4 cellular contexts compared by ENCODE assay signal in genomic region chr13:84885868-84886267, GRCh38.
TF ChIP-seq lines count a peak whose summit lies in the region.

No MANE protein-coding gene starts in this region.

TF ChIP-seq in HepG2, 621 proteins besides CTCF, POLR2A, EP300 and RAD21:
- TF ChIP-seq MAFK (conservative IDR thresholded peaks at IDR 0.05 in 1 of 2, IDR thresholded peaks at IDR 0.05 in 1 of 2; ENCODE audit: low read length in 2 of 2) (peak; percentile 81 to 92), MLLT10 (CRISPR knock-in tag; IDR thresholded peaks at IDR 0.05) (no peak), POLR2G (IDR thresholded peaks at IDR 0.05; ENCODE audit: low read depth, low read length) (no peak), HMG20A (CRISPR knock-in tag; IDR thresholded peaks at IDR 0.05; ENCODE audit: borderline replicate concordance) (no peak), BATF2 (CRISPR knock-in tag; IDR thresholded peaks at IDR 0.05) (no peak), MAFF (IDR thresholded peaks at IDR 0.05; ENCODE audit: low read depth, low read length) (peak; percentile 85), MYNN (CRISPR knock-in tag; IDR thresholded peaks at IDR 0.05; ENCODE audit: low read depth) (no peak), RELA (CRISPR knock-in tag; IDR thresholded peaks at IDR 0.05) (no peak), SIN3A (IDR thresholded peaks at IDR 0.05; ENCODE audit: borderline replicate concordance, low read depth, low read length) (no peak), REXO4 (CRISPR knock-in tag; IDR thresholded peaks at IDR 0.05; ENCODE audit: borderline replicate concordance) (no peak), ZFP36L2 (CRISPR knock-in tag; IDR thresholded peaks at IDR 0.05) (no peak), PCBP1 (IDR thresholded peaks at IDR 0.05; ENCODE audit: borderline replicate concordance, low read depth, low read length) (no peak)

TF ChIP-seq in A549, 52 proteins besides CTCF, POLR2A, EP300 and RAD21:
- TF ChIP-seq MAFK (IDR thresholded peaks at IDR 0.05; ENCODE audit: partially characterized antibody) (peak; percentile 72), CEBPB (IDR thresholded peaks at IDR 0.05) (no peak)

TF ChIP-seq in IMR-90, 13 proteins besides CTCF, POLR2A, EP300 and RAD21:
- TF ChIP-seq CHD1 (IDR thresholded peaks at IDR 0.05; ENCODE audit: low read depth, low read length) (no peak), MAFK (IDR thresholded peaks at IDR 0.05; ENCODE audit: low read depth, low read length) (peak; percentile 88)

TF ChIP-seq in K562, 482 proteins besides CTCF, POLR2A, EP300 and RAD21:
- no peak for TF ChIP-seq NFE2 (IDR thresholded peaks at IDR 0.05; ENCODE audit: low read depth)
- no peak for TF ChIP-seq XRCC5 (IDR thresholded peaks at IDR 0.05; ENCODE audit: low read depth, low read length)
- no peak for TF ChIP-seq TEAD4 (IDR thresholded peaks at IDR 0.05; ENCODE audit: low read length)
- TF ChIP-seq TEAD4 (CRISPR knock-in tag; IDR thresholded peaks at IDR 0.05; ENCODE audit: borderline replicate concordance): no peak
- no peak for TF ChIP-seq CCNT2 (IDR thresholded peaks at IDR 0.05; ENCODE audit: borderline replicate concordance, extremely low read depth, insufficient read length, low read depth, low read length)
- TF ChIP-seq MAFK (IDR thresholded peaks at IDR 0.05; ENCODE audit: low read length): peak; percentile 40; the same call in 1 of the 2 replicates
- TF ChIP-seq ERF (CRISPR knock-in tag; IDR thresholded peaks at IDR 0.05): no peak
- TF ChIP-seq ZKSCAN3 (CRISPR knock-in tag; IDR thresholded peaks at IDR 0.05): no peak
